In the genomic region with DNA sequence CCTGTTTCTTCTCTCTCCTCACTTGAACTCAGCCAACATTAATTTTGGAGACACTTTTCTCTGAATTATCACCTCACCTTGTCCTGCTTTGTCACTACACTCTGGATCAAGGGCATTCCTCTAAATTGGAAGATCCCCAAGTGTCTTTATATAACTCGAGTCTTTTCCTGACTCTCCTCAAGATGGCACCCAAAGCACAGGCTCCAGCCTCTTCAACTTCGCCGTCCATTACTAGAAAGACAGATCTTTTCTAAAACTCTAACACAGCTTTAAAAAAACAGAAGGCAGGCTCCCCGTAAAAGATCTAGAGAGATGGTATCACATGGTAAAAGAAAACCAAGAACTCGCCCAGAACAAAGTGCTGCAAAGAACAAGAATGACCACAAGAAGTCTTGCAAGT, we compare ENCODE assay signal across 3 cellular contexts. TPM values are rescaled to one million over a fixed set of nuclear protein-coding genes. Genes with fewer than 3 reads are reported as not detected.
"Had no signal": no experiment of that assay in that cellular context is flagged by ENCODE, and none has a peak within 500 bp of the region (broad histone marks: within the 10 kb centered on the region; RNA-seq: fewer than 3 reads in every experiment).

No MANE protein-coding gene starts in this region.

RNA-seq across cellular contexts. Expression of gene CTAGE6, which starts 8.2 kb away (rescaled TPM):
- total RNA-seq: occipital lobe, progenitor cell of endocrine pancreas had no signal
- polyA plus RNA-seq: fibroblast of lung had no signal
